8 cellular contexts compared by ENCODE assay signal in the genomic region with DNA sequence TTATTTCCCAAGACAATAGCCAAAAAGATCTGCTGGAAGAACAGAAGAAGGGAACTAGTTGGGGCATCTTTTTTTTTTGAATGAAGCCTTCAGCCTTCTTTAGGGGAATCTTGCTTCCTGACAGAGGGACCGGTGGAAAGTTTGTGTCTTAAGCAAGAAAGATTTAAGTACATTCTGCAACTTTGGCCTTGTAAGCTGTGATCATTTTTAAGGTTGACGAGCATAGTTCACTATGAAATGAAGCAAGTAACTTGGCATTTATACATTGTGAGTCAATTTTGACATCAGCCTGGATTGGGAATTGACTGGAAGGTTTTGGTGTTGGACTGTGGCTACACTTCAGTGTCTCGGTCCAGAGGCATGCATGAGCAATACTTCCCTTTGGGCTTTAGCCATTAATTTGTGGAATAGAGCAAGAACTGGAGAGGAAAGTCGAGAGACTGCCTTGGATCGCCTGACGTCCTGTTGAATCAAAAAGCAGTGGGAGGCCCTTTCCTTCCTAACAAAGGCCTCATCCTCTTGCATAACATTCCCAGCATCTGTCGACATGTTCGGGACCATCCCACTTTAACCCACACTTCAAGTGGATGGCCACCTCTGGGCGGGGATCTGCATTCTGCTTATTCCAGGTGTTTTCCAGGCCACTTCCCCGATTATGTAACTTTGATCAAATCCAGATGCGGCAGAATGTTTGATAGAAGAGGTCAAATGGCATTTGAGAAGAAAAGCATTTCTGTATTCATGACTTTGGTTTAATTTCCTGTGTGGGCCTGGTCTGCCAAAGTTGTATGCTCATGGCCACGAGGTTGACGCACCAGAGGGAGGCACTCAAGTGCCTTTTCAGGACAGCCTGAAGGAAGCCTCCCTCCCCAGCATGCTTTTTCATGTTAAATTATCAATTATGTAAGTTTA. TPM values are rescaled to one million over a fixed set of nuclear protein-coding genes. Genes with fewer than 3 reads are reported as not detected.
DNase-seq lines count a peak whose midpoint lies in the region; ATAC-seq and TF ChIP-seq lines count a peak whose summit lies in the region.

No MANE protein-coding gene starts in this region.

- CTCF ChIA-PET in SK-N-SH (lab: Yijun Ruan, JAX): interaction anchor here (1.2 kb wide), 1 partner anchor 16 kb away, joined by 3 read pairs; no protein-coding TSS in a partner anchor

- no peaks in the 10 kb centered on the region for H3K9me3 Mint-ChIP-seq in activated naive CD8-positive, alpha-beta T cell treated with anti-CD3 and anti-CD28 coated beads, Interleukin-2, amount 50 U/mL, for 24 hours
- no peaks in the 10 kb centered on the region for H3K9me3 Mint-ChIP-seq in activated T-cell treated with anti-CD3 and anti-CD28 coated beads, Interleukin-2, amount 50 U/mL, for 24 hours

- H3K36me3 ChIP-seq in SK-N-SH (replicated peaks in 1 of 2; ENCODE audit: control insufficient read depth in 1 of 2, insufficient read depth in 2 of 2, low read length in 1 of 2): no peaks in the 10 kb centered on the region
- H3K36me3 ChIP-seq in gastroesophageal sphincter: no peaks in the 10 kb centered on the region
- H3K36me3 ChIP-seq in ovary: no peaks in the 10 kb centered on the region

- H2AFZ ChIP-seq in SK-N-SH (ENCODE audit: low read depth): no peak overlapping the region

- peak overlapping the region; percentile 86 for H3K9ac ChIP-seq in SK-N-SH

- TF ChIP-seq CTCF in SK-N-SH (IDR thresholded peaks at IDR 0.05): peak; percentile 54
- TF ChIP-seq CTCF in gastroesophageal sphincter (IDR thresholded peaks at IDR 0.05): peak in 1 of 4 experiments; percentile 27
- no peak for TF ChIP-seq CTCF in ovary (IDR thresholded peaks at IDR 0.05)

- no peaks in the 10 kb centered on the region for H3K9me2 ChIP-seq in SK-N-SH

- 13% methylated on average over 13 of the region's 13 CpGs for WGBS in SK-N-SH (ENCODE audit: low lambda C conversion rate)
- 13% methylated on average over 2 to 13 of the region's 13 CpGs for WGBS in gastroesophageal sphincter (ENCODE audit: low coverage in 1 of 2), 2 donors
- 14 to 18% (median 14%) methylated on average over 13 of the region's 13 CpGs for WGBS in ovary, 3 donors

- intact Hi-C loops in ovary (cut with DNase I): no loop called here

- peak overlapping the region in 1 of 2 experiments; percentile 55; a peak in 2 of 4 replicates for H3K4me3 ChIP-seq in SK-N-SH (ENCODE audit: low read depth in 2 of 2, low read length in 1 of 2)
- no peak overlapping the region for H3K4me3 ChIP-seq in gastroesophageal sphincter
- H3K4me3 ChIP-seq in ovary: no peak overlapping the region

- no peak for TF ChIP-seq RAD21 in SK-N-SH (IDR thresholded peaks at IDR 0.05; ENCODE audit: low read length)

- no peak overlapping the region for H3K4me3 Mint-ChIP-seq in activated naive CD8-positive, alpha-beta T cell treated with anti-CD3 and anti-CD28 coated beads, Interleukin-2, amount 50 U/mL, for 24 hours
- H3K4me3 Mint-ChIP-seq in activated T-cell treated with anti-CD3 and anti-CD28 coated beads, Interleukin-2, amount 50 U/mL, for 24 hours: no peak overlapping the region

- no peak overlapping the region for H3K27ac Mint-ChIP-seq in activated naive CD8-positive, alpha-beta T cell treated with anti-CD3 and anti-CD28 coated beads, Interleukin-2, amount 50 U/mL, for 24 hours
- H3K27ac Mint-ChIP-seq in activated T-cell treated with anti-CD3 and anti-CD28 coated beads, Interleukin-2, amount 50 U/mL, for 24 hours: no peak overlapping the region

- H3K27me3 Mint-ChIP-seq in activated naive CD8-positive, alpha-beta T cell treated with anti-CD3 and anti-CD28 coated beads, Interleukin-2, amount 50 U/mL, for 24 hours: no peaks in the 10 kb centered on the region
- no peaks in the 10 kb centered on the region for H3K27me3 Mint-ChIP-seq in activated T-cell treated with anti-CD3 and anti-CD28 coated beads, Interleukin-2, amount 50 U/mL, for 24 hours

- peaks cover 75% of the 10 kb centered on the region for H3K79me2 ChIP-seq in SK-N-SH (ENCODE audit: insufficient read depth)

- H3K4me1 Mint-ChIP-seq in activated naive CD8-positive, alpha-beta T cell treated with anti-CD3 and anti-CD28 coated beads, Interleukin-2, amount 50 U/mL, for 24 hours: peaks cover 2% of the 10 kb centered on the region
- H3K4me1 Mint-ChIP-seq in activated T-cell treated with anti-CD3 and anti-CD28 coated beads, Interleukin-2, amount 50 U/mL, for 24 hours (ENCODE audit: low read depth): peaks cover 20% of the 10 kb centered on the region

- TF ChIP-seq EP300 in SK-N-SH (IDR thresholded peaks at IDR 0.05; ENCODE audit: borderline replicate concordance in 1 of 2, low read depth in 1 of 2, low read length in 1 of 2) (peak in 1 of 2 experiments; percentile 63; a peak in 2 of 4 replicates), gastroesophageal sphincter (IDR thresholded peaks at IDR 0.05) (no peak), ovary (IDR thresholded peaks at IDR 0.05) (peak; percentile 85)

- TF ChIP-seq POLR2A in gastroesophageal sphincter (IDR thresholded peaks at IDR 0.05) (peak in 1 of 2 donors; percentile 12), ovary (IDR thresholded peaks at IDR 0.05) (peak; percentile 35)

- H3K4me2 ChIP-seq in SK-N-SH: peak overlapping the region; percentile 74

- H3K4me1 ChIP-seq in SK-N-SH (ENCODE audit: control insufficient read depth in 1 of 2, insufficient read depth in 2 of 2, low read depth in 1 of 2, low read length in 1 of 2) (peaks cover 35 to 63% of the 10 kb centered on the region in 2 experiments), gastroesophageal sphincter (peaks cover 8 to 99% (median 44%) of the 10 kb centered on the region in 3 donors), ovary (ENCODE audit: insufficient read depth) (peaks cover 25% of the 10 kb centered on the region)

- H4K20me1 ChIP-seq in SK-N-SH (ENCODE audit: insufficient read depth): peaks cover 50% of the 10 kb centered on the region

- ATAC-seq in gastroesophageal sphincter: peak; percentile 92
- no peak for ATAC-seq in activated naive CD8-positive, alpha-beta T cell treated with anti-CD3 and anti-CD28 coated beads, Interleukin-2, amount 50 U/mL, for 24 hours

- DNase-seq in CD1c-positive myeloid dendritic cell (ENCODE audit: extremely low spot score) (peak; percentile 13), SK-N-SH (peak; percentile 45), ovary (peak; percentile 66 to 91 (median 73)), hippocampal formation (lab: John Stamatoyannopoulos, UW) (no peak)
- no peak for DNase-seq in activated CD4-positive, alpha-beta T cell treated with anti-CD3 and anti-CD28 coated beads, Interleukin-2, amount 50 U/mL, for 4 hours
- DNase-seq in activated naive CD8-positive, alpha-beta T cell treated with anti-CD3 and anti-CD28 coated beads, Interleukin-2, amount 50 U/mL, for 24 hours: no peak
- DNase-seq in activated T-cell treated with anti-CD3 and anti-CD28 coated beads, Interleukin-2, amount 50 U/mL, for 24 hours: no peak

- no peaks in the 10 kb centered on the region for H3K27me3 ChIP-seq in SK-N-SH (ENCODE audit: insufficient read depth)
- H3K27me3 ChIP-seq in gastroesophageal sphincter: no peaks in the 10 kb centered on the region
- no peaks in the 10 kb centered on the region for H3K27me3 ChIP-seq in ovary

- peaks cover 64% of the 10 kb centered on the region for H3F3A ChIP-seq in SK-N-SH (replicated peaks; ENCODE audit: insufficient read depth)

- H3K36me3 Mint-ChIP-seq in activated naive CD8-positive, alpha-beta T cell treated with anti-CD3 and anti-CD28 coated beads, Interleukin-2, amount 50 U/mL, for 24 hours (ENCODE audit: low read depth): peaks cover 2% of the 10 kb centered on the region
- no peaks in the 10 kb centered on the region for H3K36me3 Mint-ChIP-seq in activated T-cell treated with anti-CD3 and anti-CD28 coated beads, Interleukin-2, amount 50 U/mL, for 24 hours (ENCODE audit: low read depth)

- POLR2A ChIA-PET in SK-N-SH (lab: Yijun Ruan, JAX): no interaction called here

- no peaks in the 10 kb centered on the region for H3K9me3 ChIP-seq in SK-N-SH
- no peaks in the 10 kb centered on the region for H3K9me3 ChIP-seq in gastroesophageal sphincter
- H3K9me3 ChIP-seq in ovary: no peaks in the 10 kb centered on the region

- H3K27ac ChIP-seq in SK-N-SH (ENCODE audit: low read depth in 2 of 2, low read length in 1 of 2): peak overlapping the region; percentile 87 to 99
- peak overlapping the region; percentile 95 to 98 (median 96) for H3K27ac ChIP-seq in gastroesophageal sphincter
- H3K27ac ChIP-seq in ovary: peak overlapping the region; percentile 59 to 95

TF ChIP-seq in SK-N-SH, 30 proteins besides CTCF, POLR2A, EP300 and RAD21 (continues in another document):
- TF ChIP-seq CHD2 (IDR thresholded peaks at IDR 0.05; ENCODE audit: low read length, partially characterized antibody): no peak
- TF ChIP-seq NRF1 (IDR thresholded peaks at IDR 0.05; ENCODE audit: low read depth, low read length): no peak
- TF ChIP-seq TAF1 (IDR thresholded peaks at IDR 0.05; ENCODE audit: borderline replicate concordance, low read depth, low read length): no peak; the same call in 1 of the 2 replicates
- no peak for TF ChIP-seq SMC3 (IDR thresholded peaks at IDR 0.05; ENCODE audit: low read depth, low read length)
- peak; percentile 80 for TF ChIP-seq NFIC (IDR thresholded peaks at IDR 0.05; ENCODE audit: borderline replicate concordance)
- TF ChIP-seq FOXM1 (IDR thresholded peaks at IDR 0.05; ENCODE audit: low read depth): no peak
- TF ChIP-seq EZH2phosphoT487 (IDR thresholded peaks at IDR 0.05; ENCODE audit: borderline replicate concordance, low read depth): no peak
- no peak for TF ChIP-seq USF2 (IDR thresholded peaks at IDR 0.05; ENCODE audit: borderline replicate concordance, low read depth, low read length)

RNA-seq across cellular contexts. Expression of gene ABL1, which starts 12.5 kb away (rescaled TPM):
- polyA plus RNA-seq in SK-N-SH (2012; rRNA removed): 23.5 and 24.6 TPM in 2 replicates
- polyA plus RNA-seq in SK-N-SH (2012; cell fraction: cytosol; rRNA removed): 16.8 and 22.1 TPM in 2 replicates
- 46.2 and 46.5 TPM in 2 replicates for polyA plus RNA-seq in SK-N-SH (2012; cell fraction: nucleus; rRNA removed)
- 100 to 1,000 TPM in 3 of 4 donors, 10 to 100 TPM in 1; 81.4 to 147 (median 125) TPM for total RNA-seq in gastroesophageal sphincter
- 100 to 1,000 TPM in 3 of 7 donors, 10 to 100 TPM in 4; 39.4 to 112 (median 92.5) TPM for total RNA-seq in ovary
- polyA plus RNA-seq in ovary: 10 to 100 TPM; 49.1 to 56.9 TPM

RNA-seq across cellular contexts. Expression of gene QRFP, which starts 49.0 kb away (rescaled TPM):
- not detected in 2 replicates for polyA plus RNA-seq in SK-N-SH (2012; rRNA removed)
- polyA plus RNA-seq in SK-N-SH (2012; cell fraction: cytosol; rRNA removed): not detected in 2 replicates
- polyA plus RNA-seq in SK-N-SH (2012; cell fraction: nucleus; rRNA removed): not detected in 2 replicates
- not detected for total RNA-seq in gastroesophageal sphincter
- total RNA-seq in ovary: not detected
- polyA plus RNA-seq in ovary: not detected

Comparison
In these comparisons a context has a peak if more than half of its experiments do, and no peak if none do; other contexts are left out.
1. DNase-seq: peak in CD1c-positive myeloid dendritic cell (single experiment), SK-N-SH (single experiment) and ovary (5 of 5); none in hippocampal formation (0 of 2), activated CD4-positive, alpha-beta T cell treated with anti-CD3 and anti-CD28 coated beads, Interleukin-2, amount 50 U/mL, for 4 hours (0 of 2), activated naive CD8-positive, alpha-beta T cell treated with anti-CD3 and anti-CD28 coated beads, Interleukin-2, amount 50 U/mL, for 24 hours (single experiment) and activated T-cell treated with anti-CD3 and anti-CD28 coated beads, Interleukin-2, amount 50 U/mL, for 24 hours (single experiment).
2. Peak in every context shown above with its lines, with median percentiles within 50 percentile points of each other: H3K27ac ChIP-seq.